1 cellular context compared by ENCODE assay signal in the genomic region with DNA sequence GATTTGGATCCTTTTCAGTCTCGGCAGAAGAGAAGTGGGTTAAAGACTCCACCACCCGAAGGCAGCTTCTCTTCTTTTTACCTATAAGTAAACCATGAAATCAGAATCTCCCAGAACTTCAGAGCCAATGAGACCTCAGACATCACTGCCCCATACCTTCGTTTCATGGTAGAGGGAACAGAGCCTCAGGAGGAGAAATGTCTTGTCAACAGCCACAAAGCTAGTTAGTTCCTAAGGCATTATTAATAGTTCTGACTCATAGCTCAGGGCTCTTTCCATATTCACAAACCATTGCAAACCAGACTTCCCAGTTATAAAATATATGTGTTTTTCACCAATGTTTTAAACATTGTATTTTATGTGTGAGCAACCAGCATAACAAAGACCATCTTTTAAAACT.
TF ChIP-seq lines count a peak whose summit lies in the region.

No MANE protein-coding gene starts in this region.

TF ChIP-seq in HepG2, 621 proteins besides CTCF, POLR2A, EP300 and RAD21 (continued from another document):
- no peak for TF ChIP-seq ZNF33B (CRISPR knock-in tag; IDR thresholded peaks at IDR 0.05)
- no peak for TF ChIP-seq CBX5 (CRISPR knock-in tag; IDR thresholded peaks at IDR 0.05; ENCODE audit: borderline replicate concordance)
- TF ChIP-seq, protein P1, sequence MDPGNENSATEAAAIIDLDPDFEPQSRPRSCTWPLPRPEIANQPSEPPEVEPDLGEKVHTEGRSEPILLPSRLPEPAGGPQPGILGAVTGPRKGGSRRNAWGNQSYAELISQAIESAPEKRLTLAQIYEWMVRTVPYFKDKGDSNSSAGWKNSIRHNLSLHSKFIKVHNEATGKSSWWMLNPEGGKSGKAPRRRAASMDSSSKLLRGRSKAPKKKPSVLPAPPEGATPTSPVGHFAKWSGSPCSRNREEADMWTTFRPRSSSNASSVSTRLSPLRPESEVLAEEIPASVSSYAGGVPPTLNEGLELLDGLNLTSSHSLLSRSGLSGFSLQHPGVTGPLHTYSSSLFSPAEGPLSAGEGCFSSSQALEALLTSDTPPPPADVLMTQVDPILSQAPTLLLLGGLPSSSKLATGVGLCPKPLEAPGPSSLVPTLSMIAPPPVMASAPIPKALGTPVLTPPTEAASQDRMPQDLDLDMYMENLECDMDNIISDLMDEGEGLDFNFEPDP (CRISPR knock-in tag; conservative IDR thresholded peaks at IDR 0.05): no peak
- no peak for TF ChIP-seq ZNF468 (CRISPR knock-in tag; IDR thresholded peaks at IDR 0.05)
- TF ChIP-seq WIZ (CRISPR knock-in tag; IDR thresholded peaks at IDR 0.05): no peak
- TF ChIP-seq NFIB (CRISPR knock-in tag; IDR thresholded peaks at IDR 0.05; ENCODE audit: borderline replicate concordance): no peak
- TF ChIP-seq SIX1 (CRISPR knock-in tag; IDR thresholded peaks at IDR 0.05; ENCODE audit: borderline replicate concordance): no peak
- TF ChIP-seq CSRNP2 (CRISPR knock-in tag; conservative IDR thresholded peaks at IDR 0.05; ENCODE audit: low read depth): no peak
- no peak for TF ChIP-seq ZNF333 (CRISPR knock-in tag; IDR thresholded peaks at IDR 0.05; ENCODE audit: borderline replicate concordance)
